ENCODE assay signal across 1 cellular context in the genomic region with DNA sequence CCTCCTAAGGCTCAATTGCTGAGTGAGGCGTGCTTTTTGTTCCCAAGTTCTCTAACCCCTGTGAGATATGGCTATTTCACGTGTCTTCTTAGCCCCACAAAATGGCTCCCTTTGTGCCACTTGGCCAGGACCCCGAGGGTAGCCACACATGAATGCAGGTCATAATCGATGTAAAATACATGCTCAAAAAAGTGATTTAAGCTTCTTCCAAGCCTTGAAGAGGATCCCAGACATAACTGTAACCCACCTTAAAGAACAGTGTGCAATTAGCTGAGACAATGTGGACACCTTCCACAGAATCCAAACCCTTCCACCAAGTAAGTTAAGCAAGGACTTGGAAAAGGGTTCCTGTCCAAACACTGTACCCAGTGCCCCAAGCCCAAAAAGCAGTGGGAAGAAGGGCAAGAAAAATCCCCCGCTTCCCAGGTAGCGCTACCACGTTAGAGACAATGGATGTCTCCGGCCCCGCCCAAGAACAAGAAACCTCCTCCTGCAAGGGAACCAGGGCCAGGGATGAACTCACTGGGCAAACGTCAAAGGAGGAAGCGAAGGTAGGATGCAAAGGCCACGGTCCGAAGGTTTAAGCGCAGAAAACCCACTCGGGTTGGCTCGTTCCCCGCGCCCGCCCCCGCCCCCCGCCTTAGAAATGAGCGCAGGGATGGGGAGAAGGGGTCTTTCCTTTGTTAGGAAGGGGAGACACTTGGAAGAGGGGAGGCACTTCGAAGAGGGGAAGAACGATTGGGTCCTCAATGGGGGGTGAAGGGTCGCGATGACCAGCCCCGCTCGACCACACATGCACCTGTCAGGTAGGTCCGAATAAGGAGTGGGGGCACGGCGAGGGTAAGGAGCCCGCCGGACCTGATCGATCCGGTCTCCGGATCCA.
TF ChIP-seq lines count a peak whose summit lies in the region.

No MANE protein-coding gene starts in this region.

TF ChIP-seq in HEK293, 187 proteins besides CTCF, POLR2A, EP300 and RAD21 (continued from another document):
- TF ChIP-seq ZBTB11 (tag by site-specific recombination; conservative IDR thresholded peaks at IDR 0.05; ENCODE audit: low read depth) (0 out of 2 replicates have a peak, but pooled peaks have one; percentile 29), ZNF366 (tag by site-specific recombination; conservative IDR thresholded peaks at IDR 0.05) (0 out of 2 replicates have a peak, but pooled peaks have one; percentile 17), ZNF600 (tag by site-specific recombination; IDR thresholded peaks at IDR 0.05) (no peak), ZNF248 (tag by site-specific recombination; IDR thresholded peaks at IDR 0.05) (no peak), OSR2 (tag by site-specific recombination; IDR thresholded peaks at IDR 0.05) (peak; percentile 47; the same call in 1 of the 2 replicates), ZNF776 (tag by site-specific recombination; IDR thresholded peaks at IDR 0.05; ENCODE audit: borderline replicate concordance) (no peak), ZNF626 (tag by site-specific recombination; IDR thresholded peaks at IDR 0.05) (no peak), ZNF561 (tag by site-specific recombination; IDR thresholded peaks at IDR 0.05; ENCODE audit: borderline replicate concordance) (0 out of 2 replicates have a peak, but pooled peaks have one; percentile 24), ZBTB48 (tag by site-specific recombination; IDR thresholded peaks at IDR 0.05) (peak; percentile 41; the same call in 1 of the 2 replicates), BCL11A (tag by site-specific recombination; IDR thresholded peaks at IDR 0.05; ENCODE audit: low read depth) (peak; percentile 68; the same call in 1 of the 2 replicates), ZNF223 (tag by site-specific recombination; IDR thresholded peaks at IDR 0.05) (no peak), ZBTB21 (tag by site-specific recombination; IDR thresholded peaks at IDR 0.05) (no peak), KLF7 (tag by site-specific recombination; IDR thresholded peaks at IDR 0.05; ENCODE audit: borderline replicate concordance) (0 out of 2 replicates have a peak, but pooled peaks have one; percentile 27), BCL11B (tag by site-specific recombination; IDR thresholded peaks at IDR 0.05; ENCODE audit: low read depth) (peak; percentile 75; the same call in 1 of the 2 replicates), SP2 (tag by site-specific recombination; IDR thresholded peaks at IDR 0.05) (peak; percentile 46), ZNF837 (tag by site-specific recombination; IDR thresholded peaks at IDR 0.05) (0 out of 2 replicates have a peak, but pooled peaks have one; percentile 41), ZNF624 (tag by site-specific recombination; IDR thresholded peaks at IDR 0.05) (no peak), ZNF549 (tag by site-specific recombination; IDR thresholded peaks at IDR 0.05) (no peak), ZEB2 (tag by site-specific recombination; IDR thresholded peaks at IDR 0.05) (peak; percentile 36)
- TF ChIP-seq, protein P1, sequence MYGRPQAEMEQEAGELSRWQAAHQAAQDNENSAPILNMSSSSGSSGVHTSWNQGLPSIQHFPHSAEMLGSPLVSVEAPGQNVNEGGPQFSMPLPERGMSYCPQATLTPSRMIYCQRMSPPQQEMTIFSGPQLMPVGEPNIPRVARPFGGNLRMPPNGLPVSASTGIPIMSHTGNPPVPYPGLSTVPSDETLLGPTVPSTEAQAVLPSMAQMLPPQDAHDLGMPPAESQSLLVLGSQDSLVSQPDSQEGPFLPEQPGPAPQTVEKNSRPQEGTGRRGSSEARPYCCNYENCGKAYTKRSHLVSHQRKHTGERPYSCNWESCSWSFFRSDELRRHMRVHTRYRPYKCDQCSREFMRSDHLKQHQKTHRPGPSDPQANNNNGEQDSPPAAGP (tag by site-specific recombination; IDR thresholded peaks at IDR 0.05): 0 out of 2 replicates have a peak, but pooled peaks have one; percentile 15
